In genomic region chr5:169805527-169805934, GRCh38 we compare ENCODE assay signal across 7 cellular contexts.
DNase-seq lines count a peak whose midpoint lies in the region; ATAC-seq, FAIRE-seq and TF ChIP-seq lines count a peak whose summit lies in the region.

No MANE protein-coding gene starts in this region.

- 56 to 71% (median 71%) methylated on average over 5 of the region's 5 CpGs for WGBS in small intestine, 3 donors

- DNase-seq in activated CD4-positive, alpha-beta T cell treated with anti-CD3 and anti-CD28 coated beads, Interleukin-2, amount 50 U/mL, for 48 hours, result peak; percentile 59 to 71
- DNase-seq in nephron progenitor cell (peak; percentile 29), KG1 (lab: John Stamatoyannopoulos, UW) (no peak), small intestine (no peak), mesenteric fat pad (ENCODE audit: low spot score) (no peak)

- H3K27ac Mint-ChIP-seq in nephron progenitor cell, result no peak overlapping the region

- no peak overlapping the region for H3K4me3 ChIP-seq in small intestine (ENCODE audit: low read depth in 1 of 2, low read length in 2 of 2)

- no peaks in the 10 kb centered on the region for H3K36me3 ChIP-seq in small intestine (ENCODE audit: control insufficient read depth in 2 of 2, insufficient read depth in 2 of 2, low read length in 2 of 2)

- H3K27me3 Mint-ChIP-seq in nephron progenitor cell (ENCODE audit: low read depth, poor library complexity), result peaks cover 22% of the 10 kb centered on the region

- H3K4me1 ChIP-seq in small intestine (ENCODE audit: control insufficient read depth in 2 of 2, insufficient read depth in 1 of 2, low read depth in 1 of 2, low read length in 1 of 2), result no peaks in the 10 kb centered on the region

- ATAC-seq in GM18909 (IDR thresholded peaks at IDR 0.05; ENCODE audit: poor library complexity, unreplicated experiment), result peak; percentile 89
- peak; percentile 81 for ATAC-seq in HG02884 (IDR thresholded peaks at IDR 0.05; ENCODE audit: unreplicated experiment)

- H3K9me3 ChIP-seq in small intestine (ENCODE audit: control insufficient read depth, low read depth), result no peaks in the 10 kb centered on the region

- no peaks in the 10 kb centered on the region for H3K27me3 ChIP-seq in small intestine (ENCODE audit: control insufficient read depth in 2 of 2, insufficient read depth in 2 of 2, low read length in 2 of 2)

- no peak overlapping the region for H3K4me3 Mint-ChIP-seq in nephron progenitor cell

- no peak overlapping the region for H3K27ac ChIP-seq in small intestine (ENCODE audit: low read depth in 1 of 2, low read length in 1 of 2)

- H3K36me3 Mint-ChIP-seq in nephron progenitor cell (ENCODE audit: low read depth), result no peaks in the 10 kb centered on the region

- no peak for TF ChIP-seq CTCF in nephron progenitor cell (IDR thresholded peaks at IDR 0.05)

- no peak for FAIRE-seq in small intestine (lab: Jason Lieb, UNC)

- H3K4me1 Mint-ChIP-seq in nephron progenitor cell, result peaks cover 16% of the 10 kb centered on the region

- H3K9me3 Mint-ChIP-seq in nephron progenitor cell, result no peaks in the 10 kb centered on the region

Comparison
In these comparisons a context has a peak if more than half of its experiments do, and no peak if none do; other contexts are left out.
1. DNase-seq: peak in activated CD4-positive, alpha-beta T cell treated with anti-CD3 and anti-CD28 coated beads, Interleukin-2, amount 50 U/mL, for 48 hours (2 of 2) and nephron progenitor cell (single experiment); none in KG1 (single experiment), small intestine (single experiment) and mesenteric fat pad (single experiment).